ENCODE assay signal across 24 cellular contexts in the genomic region with DNA sequence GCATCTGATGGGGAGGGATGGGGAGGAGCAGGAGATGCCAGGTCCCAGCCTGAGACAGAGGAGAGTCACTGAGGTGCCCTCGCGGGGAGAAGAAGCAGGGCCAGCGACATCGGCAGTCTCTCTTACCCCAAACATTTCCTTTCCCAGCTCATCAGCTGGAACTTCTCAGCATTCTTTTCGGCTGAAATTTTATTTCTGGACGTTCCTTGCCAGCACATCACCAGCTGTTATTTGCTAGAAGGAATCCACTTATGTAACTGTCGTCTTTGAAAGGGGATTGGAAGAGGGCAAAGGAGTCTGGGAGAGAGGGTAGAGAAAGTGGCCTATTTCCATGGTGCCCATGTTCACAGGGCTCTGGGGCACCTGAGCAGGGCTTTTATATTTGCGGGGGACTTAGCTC.
"Had no signal": no experiment of that assay in that cellular context is flagged by ENCODE, and none has a peak within 500 bp of the region (broad histone marks: within the 10 kb centered on the region; RNA-seq: fewer than 3 reads in every experiment).

No MANE protein-coding gene starts in this region.

- H3K4me1 ChIP-seq: foreskin keratinocyte, heart left ventricle, psoas muscle, sigmoid colon, spleen, transverse colon, uterus had no signal

- H3K27me3 ChIP-seq: esophagus muscularis mucosa, foreskin keratinocyte, gastroesophageal sphincter, hepatocyte, ovary, sigmoid colon, spleen, transverse colon, upper lobe of right lung, uterus had no signal

- H3K4me2 ChIP-seq: hepatocyte had no signal

- H3K9me3 ChIP-seq: mucosa of descending colon, psoas muscle, sigmoid colon, transverse colon, upper lobe of right lung, uterus had no signal

- H3K27ac ChIP-seq: coronary artery, foreskin keratinocyte, gastroesophageal sphincter, heart left ventricle, hepatocyte, ovary, psoas muscle, skin epidermis, spleen, transverse colon, upper lobe of right lung, uterus had no signal

- H3K79me2 ChIP-seq: hepatocyte had no signal

- DNase-seq: dermis blood vessel endothelial cell; effector memory CD4-positive, alpha-beta T cell; heart left ventricle; mucosa of descending colon; naive thymus-derived CD8-positive, alpha-beta T cell; nephron progenitor cell; nucleus accumbens; ovary; posterior cingulate gyrus; psoas muscle; right cardiac atrium; sigmoid colon; stimulated activated naive B cell treated with anti-CD40 and anti-IgM and Interleukin-4, amounts not matched to agents 10 μg/mL and 1 μg/mL and 100 μg/mL, for 72 hours; transverse colon; uterus had no signal

- H3K36me3 ChIP-seq: esophagus muscularis mucosa, gastroesophageal sphincter, heart left ventricle, ovary, sigmoid colon, spleen, transverse colon, upper lobe of right lung, uterus had no signal

- H3K4me3 ChIP-seq: coronary artery, esophagus muscularis mucosa, gastroesophageal sphincter, heart left ventricle, hepatocyte, lung, mucosa of descending colon, ovary, psoas muscle, sigmoid colon, skin epidermis, spleen, transverse colon, upper lobe of right lung, uterus had no signal

- H2AFZ ChIP-seq: hepatocyte had no signal
